In genomic region chr2:237724811-237725478, GRCh38 we compare ENCODE assay signal across 10 cellular contexts.
DNase-seq lines count a peak whose midpoint lies in the region; ATAC-seq, FAIRE-seq and TF ChIP-seq lines count a peak whose summit lies in the region.
"Had no signal": no experiment of that assay in that cellular context is flagged by ENCODE, and none has a peak within 500 bp of the region (broad histone marks: within the 10 kb centered on the region; RNA-seq: fewer than 3 reads in every experiment).

No MANE protein-coding gene starts in this region.

- H3K9me3 Mint-ChIP-seq in stimulated activated memory B cell treated with anti-CD40 and anti-IgM and Interleukin-4, amounts not matched to agents 10 μg/mL and 1 μg/mL and 100 μg/mL, for 72 hours, result no peaks in the 10 kb centered on the region

- H3K79me2 ChIP-seq in endothelial cell of umbilical vein (ENCODE audit: control insufficient read depth, insufficient read depth, low read length), result peaks cover 69% of the 10 kb centered on the region

- H2AFZ ChIP-seq in endothelial cell of umbilical vein (ENCODE audit: low read depth, low read length), result no peak overlapping the region

- CTCF ChIA-PET in endothelial cell of umbilical vein (lab: Charles Lee), result interaction anchor here (1.0 to 1.8 kb wide), 3 partner anchors 10 to 52 kb away, joined by 3 to 8 read pairs (median 3); no protein-coding TSS in a partner anchor

- peaks cover 36% of the 10 kb centered on the region for H3K36me3 Mint-ChIP-seq in stimulated activated memory B cell treated with anti-CD40 and anti-IgM and Interleukin-4, amounts not matched to agents 10 μg/mL and 1 μg/mL and 100 μg/mL, for 72 hours

- no peaks in the 10 kb centered on the region for H3K9me3 ChIP-seq in endothelial cell of umbilical vein (replicated peaks; ENCODE audit: control insufficient read depth, insufficient read depth, low read length)
- no peaks in the 10 kb centered on the region for H3K9me3 ChIP-seq in small intestine (ENCODE audit: control insufficient read depth, low read depth)

- FAIRE-seq in endothelial cell of umbilical vein (lab: Jason Lieb, UNC) (no peak), small intestine (lab: Jason Lieb, UNC) (no peak)

- H3K4me2 ChIP-seq in endothelial cell of umbilical vein (ENCODE audit: insufficient read depth, low read length), result no peak overlapping the region

- H3K27me3 ChIP-seq in endothelial cell of umbilical vein (ENCODE audit: control insufficient read depth in 2 of 2, insufficient read depth in 2 of 2, low read length in 2 of 2) (no peaks in the 10 kb centered on the region), small intestine (ENCODE audit: control insufficient read depth in 2 of 2, insufficient read depth in 2 of 2, low read length in 2 of 2) (no peaks in the 10 kb centered on the region)

- H3K9ac ChIP-seq in endothelial cell of umbilical vein (replicated peaks; ENCODE audit: extremely low read depth, insufficient read depth, low read length), result no peak overlapping the region

- dilution Hi-C loops in endothelial cell of umbilical vein (cut with MboI; ENCODE audit: extremely low pct_ligation_motif_present, low sequenced_read_pairs), result no loop called here

- H3K4me3 Mint-ChIP-seq in stimulated activated memory B cell treated with anti-CD40 and anti-IgM and Interleukin-4, amounts not matched to agents 10 μg/mL and 1 μg/mL and 100 μg/mL, for 72 hours, result no peak overlapping the region

- no TSS peak for BruUV-seq in endothelial cell of umbilical vein (replicated peaks; lab: Mats Ljungman, UMichigan)

- H3K4me1 ChIP-seq in endothelial cell of umbilical vein (ENCODE audit: control insufficient read depth, extremely low read depth, insufficient read depth, low read length) (peaks cover 34% of the 10 kb centered on the region), small intestine (ENCODE audit: control insufficient read depth in 2 of 2, insufficient read depth in 1 of 2, low read depth in 1 of 2, low read length in 1 of 2) (peaks cover 10 to 20% of the 10 kb centered on the region in 2 donors)

- no peak overlapping the region for H3K4me3 ChIP-seq in endothelial cell of umbilical vein (replicated peaks in 1 of 3; ENCODE audit: insufficient read depth in 1 of 3, low read depth in 1 of 3, low read length in 3 of 3)
- H3K4me3 ChIP-seq in small intestine (ENCODE audit: low read depth in 1 of 2, low read length in 2 of 2), result no peak overlapping the region

- H3K27ac ChIP-seq in endothelial cell of umbilical vein (ENCODE audit: insufficient read depth, low read depth, low read length), result no peak overlapping the region
- H3K27ac ChIP-seq in small intestine (ENCODE audit: low read depth in 1 of 2, low read length in 1 of 2), result peak overlapping the region; percentile 61 to 66

- H3K27me3 Mint-ChIP-seq in stimulated activated memory B cell treated with anti-CD40 and anti-IgM and Interleukin-4, amounts not matched to agents 10 μg/mL and 1 μg/mL and 100 μg/mL, for 72 hours, result no peaks in the 10 kb centered on the region

- 84 to 87% (median 86%) methylated on average over 9 of the region's 9 CpGs for WGBS in small intestine, 3 donors

- H3K36me3 ChIP-seq in endothelial cell of umbilical vein (ENCODE audit: control insufficient read depth in 2 of 2, extremely low read depth in 1 of 2, insufficient read depth in 2 of 2, low read length in 2 of 2) (no peaks in the 10 kb centered on the region), small intestine (ENCODE audit: control insufficient read depth in 2 of 2, insufficient read depth in 2 of 2, low read length in 2 of 2) (no peaks in the 10 kb centered on the region)

- peak; percentile 30 for DNase-seq in activated CD8-positive, alpha-beta memory T cell treated with anti-CD3 and anti-CD28 coated beads, Interleukin-2, amount 50 U/mL, for 48 hours
- no peak for DNase-seq in activated CD8-positive, alpha-beta memory T cell treated with anti-CD3 and anti-CD28 coated beads, Interleukin-2, amount 50 U/mL, for 4 hours
- DNase-seq in NCI-H345 (lab: John Stamatoyannopoulos, UW) (peak; percentile 86), endothelial cell of umbilical vein (ENCODE audit: low read depth, low spot score) (peak; percentile 37), small intestine (peak; percentile 72), nucleus accumbens (lab: John Stamatoyannopoulos, UW) (no peak)
- no peak for DNase-seq in stimulated activated naive CD8-positive, alpha-beta T cell treated with anti-CD3 and anti-CD28 coated beads, Interleukin-15, Interleukin-2, amounts not matched to agents 100 U/mL and 50 U/mL, for 24 hours
- DNase-seq: cortex of kidney, T1000 had no signal

- intact Hi-C loops in endothelial cell of umbilical vein (cut with micrococcal nuclease), result no loop called here

- no peak for TF ChIP-seq CTCF in endothelial cell of umbilical vein (IDR thresholded peaks at IDR 0.05; ENCODE audit: extremely low read depth in 1 of 2, insufficient read depth in 1 of 2, low read depth in 1 of 2, low read length in 2 of 2)

- ATAC-seq in stimulated activated naive CD8-positive, alpha-beta T cell treated with anti-CD3 and anti-CD28 coated beads, Interleukin-15, Interleukin-2, amounts not matched to agents 100 U/mL and 50 U/mL, for 24 hours, result no peak
- ATAC-seq in stimulated activated memory B cell treated with anti-CD40 and anti-IgM and Interleukin-4, amounts not matched to agents 10 μg/mL and 1 μg/mL and 100 μg/mL, for 72 hours, result no peak

- no peaks in the 10 kb centered on the region for H4K20me1 ChIP-seq in endothelial cell of umbilical vein (replicated peaks; ENCODE audit: control insufficient read depth, extremely low read depth, insufficient read depth, low read length)

- peaks cover 46% of the 10 kb centered on the region for H3K4me1 Mint-ChIP-seq in stimulated activated memory B cell treated with anti-CD40 and anti-IgM and Interleukin-4, amounts not matched to agents 10 μg/mL and 1 μg/mL and 100 μg/mL, for 72 hours

- POLR2A ChIA-PET in endothelial cell of umbilical vein (lab: Charles Lee), result no interaction called here

- no peak overlapping the region for H3K27ac Mint-ChIP-seq in stimulated activated memory B cell treated with anti-CD40 and anti-IgM and Interleukin-4, amounts not matched to agents 10 μg/mL and 1 μg/mL and 100 μg/mL, for 72 hours

- no peak for TF ChIP-seq POLR2A in endothelial cell of umbilical vein (IDR thresholded peaks at IDR 0.05; ENCODE audit: low read depth, low read length)

- peaks cover 3% of the 10 kb centered on the region for H3K9me1 ChIP-seq in endothelial cell of umbilical vein (replicated peaks; ENCODE audit: control insufficient read depth, extremely low read depth, insufficient read depth, low read length)

TF ChIP-seq in endothelial cell of umbilical vein, 7 proteins besides CTCF, POLR2A, EP300 and RAD21:
- TF ChIP-seq POLR2AphosphoS5 (IDR thresholded peaks at IDR 0.05; ENCODE audit: insufficient read depth, low read depth, low read length) (no peak), FOS (IDR thresholded peaks at IDR 0.05; ENCODE audit: borderline replicate concordance, insufficient read depth, low read length) (no peak), MYC (IDR thresholded peaks at IDR 0.05; ENCODE audit: low read depth, low read length) (no peak), GATA2 (IDR thresholded peaks at IDR 0.05; ENCODE audit: insufficient read depth, insufficient read length, low read depth, low read length) (no peak), EZH2 (IDR thresholded peaks at IDR 0.05; ENCODE audit: borderline replicate concordance, low read depth, low read length, severe bottlenecking) (no peak)

Comparison
In these comparisons a context has a peak if more than half of its experiments do, and no peak if none do; other contexts are left out.
1. DNase-seq: peak in activated CD8-positive, alpha-beta memory T cell treated with anti-CD3 and anti-CD28 coated beads, Interleukin-2, amount 50 U/mL, for 48 hours (single experiment), NCI-H345 (single experiment), endothelial cell of umbilical vein (single experiment) and small intestine (single experiment); none in activated CD8-positive, alpha-beta memory T cell treated with anti-CD3 and anti-CD28 coated beads, Interleukin-2, amount 50 U/mL, for 4 hours (single experiment), stimulated activated naive CD8-positive, alpha-beta T cell treated with anti-CD3 and anti-CD28 coated beads, Interleukin-15, Interleukin-2, amounts not matched to agents 100 U/mL and 50 U/mL, for 24 hours (single experiment) and nucleus accumbens (0 of 56).